In genomic region chr3:112346491-112347122, GRCh38 we compare ENCODE assay signal across 15 cellular contexts. TPM values are rescaled to one million over a fixed set of nuclear protein-coding genes. Genes with fewer than 3 reads are reported as not detected.
"Had no signal": no experiment of that assay in that cellular context is flagged by ENCODE, and none has a peak within 500 bp of the region (broad histone marks: within the 10 kb centered on the region; RNA-seq: fewer than 3 reads in every experiment).

No MANE protein-coding gene starts in this region.

- H3K27ac ChIP-seq: hepatocyte, neural progenitor cell, pancreas had no signal

- H3K36me3 ChIP-seq: pancreas had no signal

- H3K27me3 ChIP-seq: dorsolateral prefrontal cortex, hepatocyte, neural progenitor cell, pancreas had no signal

- H3K27ac Mint-ChIP-seq: activated CD8-positive, alpha-beta T cell treated with anti-CD3 and anti-CD28 coated beads for 36 hours; neural progenitor cell had no signal

- DNase-seq: activated CD4-positive, alpha-beta T cell treated with anti-CD3 and anti-CD28 coated beads for 1 hour; activated CD8-positive, alpha-beta memory T cell treated with anti-CD3 and anti-CD28 coated beads, Interleukin-2, amount 50 U/mL, for 4 hours; activated CD8-positive, alpha-beta T cell treated with anti-CD3 and anti-CD28 coated beads for 36 hours; dorsolateral prefrontal cortex; midbrain; pancreas; stimulated activated CD4-positive, alpha-beta T cell treated with anti-CD3 and anti-CD28 coated beads, Interleukin-1b, Interleukin-23, amount 100 ng/mL, for 48 hours; T1000 had no signal

- ATAC-seq: activated CD8-positive, alpha-beta T cell treated with anti-CD3 and anti-CD28 coated beads for 36 hours; esophagus mucosa; left lobe of liver; pancreas had no signal

- H3K4me1 ChIP-seq: pancreas had no signal

- H3K27me3 Mint-ChIP-seq: activated CD8-positive, alpha-beta T cell treated with anti-CD3 and anti-CD28 coated beads for 36 hours had no signal

- H3K9me3 Mint-ChIP-seq: activated CD8-positive, alpha-beta T cell treated with anti-CD3 and anti-CD28 coated beads for 36 hours had no signal

- H3K4me3 Mint-ChIP-seq: activated CD8-positive, alpha-beta T cell treated with anti-CD3 and anti-CD28 coated beads for 36 hours; neural progenitor cell had no signal

- H3K9me3 ChIP-seq: pancreas had no signal

- H3K4me3 ChIP-seq: dorsolateral prefrontal cortex, hepatocyte, neural progenitor cell, pancreas had no signal

RNA-seq across cellular contexts. Expression of gene SLC9C1, which starts 52.6 kb away (rescaled TPM):
- total RNA-seq: activated CD8-positive, alpha-beta T cell treated with anti-CD3 and anti-CD28 coated beads for 36 hours; astrocyte; bronchial epithelial cell; esophagus mucosa; glomerular endothelial cell; left lobe of liver had no signal
